Comparison of ENCODE assay signal across 8 cellular contexts in the genomic region with DNA sequence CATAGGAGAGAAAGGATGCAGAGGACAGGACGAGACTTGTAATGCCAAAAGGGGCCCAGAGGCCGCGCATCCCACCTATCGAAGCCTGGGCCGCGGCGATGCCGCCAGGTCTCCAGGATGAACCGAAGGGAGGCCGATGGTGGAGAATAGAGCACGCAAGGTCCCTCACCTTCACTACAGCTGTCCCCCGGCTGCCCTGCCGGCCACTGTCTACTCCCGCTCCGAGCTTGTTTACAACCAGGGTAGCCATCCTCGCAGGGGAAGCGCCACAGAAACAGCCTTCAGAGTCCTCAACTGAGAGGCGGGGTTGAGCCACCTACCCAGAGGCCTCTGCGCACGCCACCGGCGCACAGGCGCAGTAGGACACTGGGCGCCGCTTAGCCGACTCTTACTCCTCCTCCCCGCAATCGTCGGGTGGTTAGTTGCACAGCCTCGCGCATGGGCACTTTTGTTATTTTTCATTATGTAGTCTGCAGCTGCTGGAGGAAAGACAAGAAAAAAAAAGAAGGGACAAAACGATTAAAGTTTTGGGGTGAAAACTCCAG. TPM values are rescaled to one million over a fixed set of nuclear protein-coding genes. Genes with fewer than 3 reads are reported as not detected.
A peak's percentile ranks its signal among the peaks of the same experiment; 100 is the strongest.
DNase-seq lines count a peak whose midpoint lies in the region; ATAC-seq, FAIRE-seq and TF ChIP-seq lines count a peak whose summit lies in the region.

A gene (minus strand): TSS at position 309 of the 545 bp plus-strand sequence. CDS start 59 bp downstream, at position 250.

- H3K9me3 Mint-ChIP-seq in WTC11: no peaks in the 10 kb centered on the region

- in situ Hi-C loops in GM18951 (cut with MboI; ENCODE audit: low sequenced_read_pairs, unreplicated experiment): no loop called here

- H3K27me3 Mint-ChIP-seq in WTC11 (ENCODE audit: low read depth): no peaks in the 10 kb centered on the region

- H3K4me3 ChIP-seq in AG09309 (ENCODE audit: control insufficient read depth, low read depth, low read length) (peak within 1 kb of the TSS; percentile 89), keratinocyte (ENCODE audit: control insufficient read depth in 2 of 3, extremely low read depth in 1 of 3, insufficient read depth in 2 of 3, low read depth in 1 of 3, low read length in 3 of 3) (peak within 1 kb of the TSS; percentile 66 to 99 (median 98))

- DNase-seq in AG09309 (ENCODE audit: low read depth): peak; percentile 76
- peak; percentile 95 for DNase-seq in NCI-H226
- DNase-seq in WTC11 (ENCODE audit: low spot score): peak; percentile 84
- peak; percentile 53 to 95 (median 89) for DNase-seq in caudate nucleus (lab: John Stamatoyannopoulos, UW)
- DNase-seq in keratinocyte (ENCODE audit: low read depth, low spot score): peak; percentile 26
- peak; percentile 74 to 86 (median 86) for DNase-seq in stimulated activated CD4-positive, alpha-beta T cell treated with anti-CD3 and anti-CD28 coated beads, Interleukin-12 subunit alpha, Interleukin-12 subunit beta, amount 100 ng/mL, for 48 hours (ENCODE audit: low read depth in 2 of 3, low spot score in 1 of 3)

- no peaks in the 10 kb centered on the region for H3K9me3 ChIP-seq in keratinocyte (ENCODE audit: control insufficient read depth, low read depth, low read length)

- H3K27ac ChIP-seq in caudate nucleus (ENCODE audit: low read depth, low read length) (peak within 1 kb of the TSS; percentile 92), keratinocyte (ENCODE audit: control insufficient read depth, insufficient read depth, low read length) (peak within 1 kb of the TSS; percentile 86)

- dilution Hi-C loops in keratinocyte (cut with MboI; ENCODE audit: extremely low pct_ligation_motif_present, low sequenced_read_pairs): no loop called here

- H3K27me3 ChIP-seq in keratinocyte (ENCODE audit: control insufficient read depth, extremely low read depth, insufficient read depth, low read length): no peaks in the 10 kb centered on the region

- peak; percentile 97 for ATAC-seq in HG03196 (IDR thresholded peaks at IDR 0.05; ENCODE audit: unreplicated experiment)
- peak; percentile 97 for ATAC-seq in WTC11

- peaks cover 71% of the 10 kb centered on the region for H3K79me2 ChIP-seq in keratinocyte (ENCODE audit: control insufficient read depth, insufficient read depth, low read length)

- no peaks in the 10 kb centered on the region for H4K20me1 ChIP-seq in keratinocyte (ENCODE audit: control insufficient read depth, extremely low read depth, insufficient read depth, low read length)

- peak within 1 kb of the TSS; percentile 97 for H3K27ac Mint-ChIP-seq in WTC11

- POLR2A ChIA-PET in WTC11 (lab: Charles Lee): interaction anchor here (0.6 kb wide), 1 partner anchor 99 kb away, joined by 3 read pairs; no protein-coding TSS in a partner anchor

- no peaks in the 10 kb centered on the region for H3K9me1 ChIP-seq in keratinocyte (ENCODE audit: control insufficient read depth, extremely low read depth, insufficient read depth, low read length)

- no peaks in the 10 kb centered on the region for H3K36me3 ChIP-seq in keratinocyte (ENCODE audit: control insufficient read depth in 2 of 2, extremely low read depth in 1 of 2, insufficient read depth in 2 of 2, low read length in 2 of 2)

- peak; percentile 57 for FAIRE-seq in keratinocyte (lab: Jason Lieb, UNC)

- peaks cover 3% of the 10 kb centered on the region; the same call in 1 of the 2 replicates for H3K36me3 Mint-ChIP-seq in WTC11

- peak within 1 kb of the TSS; percentile 100 for H2AFZ ChIP-seq in keratinocyte (ENCODE audit: control insufficient read depth, low read length)

- H3K4me1 Mint-ChIP-seq in WTC11: peaks cover 14% of the 10 kb centered on the region

- TF ChIP-seq CTCF in AG09309 (IDR thresholded peaks at IDR 0.05; ENCODE audit: control insufficient read depth, insufficient read depth, low read depth, low read length, missing control alignments): no peak
- no peak for TF ChIP-seq CTCF in WTC11 (IDR thresholded peaks at IDR 0.05)
- TF ChIP-seq CTCF in keratinocyte (optimal IDR thresholded peaks at IDR 0.05 in 1 of 3, IDR thresholded peaks at IDR 0.05 in 1 of 3, conservative IDR thresholded peaks at IDR 0.05 in 1 of 3; ENCODE audit: extremely low read depth in 1 of 3, insufficient read depth in 2 of 3, low read length in 3 of 3): no peak

- H3K4me2 ChIP-seq in keratinocyte (ENCODE audit: control insufficient read depth, extremely low read depth, insufficient read depth, low read depth, low read length): peak within 1 kb of the TSS; percentile 99

- H3K4me1 ChIP-seq in keratinocyte (ENCODE audit: control insufficient read depth, extremely low read depth, insufficient read depth, low read length): peaks cover 17% of the 10 kb centered on the region

- TF ChIP-seq POLR2A in GM18951 (IDR thresholded peaks at IDR 0.05; ENCODE audit: extremely low read depth, insufficient read depth, insufficient read length): peak; percentile 71

- peak within 1 kb of the TSS; percentile 97 for H3K9ac ChIP-seq in keratinocyte (ENCODE audit: control insufficient read depth, extremely low read depth, insufficient read depth, low read length)

- CTCF ChIA-PET in WTC11 (lab: Charles Lee): interaction anchor here (0.6 kb wide), 1 partner anchor 98 kb away, joined by 3 read pairs; a partner anchor contains a TSS

- peak within 1 kb of the TSS; percentile 99 for H3K4me3 Mint-ChIP-seq in WTC11

TF ChIP-seq in WTC11, 78 proteins besides CTCF, POLR2A, EP300 and RAD21 (continues in another document):
- TF ChIP-seq FOXP1 (CRISPR knock-in tag; IDR thresholded peaks at IDR 0.05; ENCODE audit: borderline replicate concordance) (peak; percentile 36; the same call in 1 of the 2 replicates), TEAD4 (CRISPR knock-in tag; IDR thresholded peaks at IDR 0.05) (no peak), FOXK1 (CRISPR knock-in tag; IDR thresholded peaks at IDR 0.05) (peak; percentile 97), GABPB1 (CRISPR knock-in tag; IDR thresholded peaks at IDR 0.05) (0 out of 2 replicates have a peak, but pooled peaks have one; percentile 25), ZNF416 (CRISPR knock-in tag; IDR thresholded peaks at IDR 0.05) (no peak)
- TF ChIP-seq, protein P1, sequence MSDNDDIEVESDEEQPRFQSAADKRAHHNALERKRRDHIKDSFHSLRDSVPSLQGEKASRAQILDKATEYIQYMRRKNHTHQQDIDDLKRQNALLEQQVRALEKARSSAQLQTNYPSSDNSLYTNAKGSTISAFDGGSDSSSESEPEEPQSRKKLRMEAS (CRISPR knock-in tag; IDR thresholded peaks at IDR 0.05): peak; percentile 38; the same call in 1 of the 2 replicates
- TF ChIP-seq, protein P2, sequence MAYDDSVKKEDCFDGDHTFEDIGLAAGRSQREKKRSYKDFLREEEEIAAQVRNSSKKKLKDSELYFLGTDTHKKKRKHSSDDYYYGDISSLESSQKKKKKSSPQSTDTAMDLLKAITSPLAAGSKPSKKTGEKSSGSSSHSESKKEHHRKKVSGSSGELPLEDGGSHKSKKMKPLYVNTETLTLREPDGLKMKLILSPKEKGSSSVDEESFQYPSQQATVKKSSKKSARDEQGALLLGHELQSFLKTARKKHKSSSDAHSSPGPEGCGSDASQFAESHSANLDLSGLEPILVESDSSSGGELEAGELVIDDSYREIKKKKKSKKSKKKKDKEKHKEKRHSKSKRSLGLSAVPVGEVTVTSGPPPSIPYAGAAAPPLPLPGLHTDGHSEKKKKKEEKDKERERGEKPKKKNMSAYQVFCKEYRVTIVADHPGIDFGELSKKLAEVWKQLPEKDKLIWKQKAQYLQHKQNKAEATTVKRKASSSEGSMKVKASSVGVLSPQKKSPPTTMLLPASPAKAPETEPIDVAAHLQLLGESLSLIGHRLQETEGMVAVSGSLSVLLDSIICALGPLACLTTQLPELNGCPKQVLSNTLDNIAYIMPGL (CRISPR knock-in tag; IDR thresholded peaks at IDR 0.05): 0 out of 2 replicates have a peak, but pooled peaks have one; percentile 34
- TF ChIP-seq, protein P3, sequence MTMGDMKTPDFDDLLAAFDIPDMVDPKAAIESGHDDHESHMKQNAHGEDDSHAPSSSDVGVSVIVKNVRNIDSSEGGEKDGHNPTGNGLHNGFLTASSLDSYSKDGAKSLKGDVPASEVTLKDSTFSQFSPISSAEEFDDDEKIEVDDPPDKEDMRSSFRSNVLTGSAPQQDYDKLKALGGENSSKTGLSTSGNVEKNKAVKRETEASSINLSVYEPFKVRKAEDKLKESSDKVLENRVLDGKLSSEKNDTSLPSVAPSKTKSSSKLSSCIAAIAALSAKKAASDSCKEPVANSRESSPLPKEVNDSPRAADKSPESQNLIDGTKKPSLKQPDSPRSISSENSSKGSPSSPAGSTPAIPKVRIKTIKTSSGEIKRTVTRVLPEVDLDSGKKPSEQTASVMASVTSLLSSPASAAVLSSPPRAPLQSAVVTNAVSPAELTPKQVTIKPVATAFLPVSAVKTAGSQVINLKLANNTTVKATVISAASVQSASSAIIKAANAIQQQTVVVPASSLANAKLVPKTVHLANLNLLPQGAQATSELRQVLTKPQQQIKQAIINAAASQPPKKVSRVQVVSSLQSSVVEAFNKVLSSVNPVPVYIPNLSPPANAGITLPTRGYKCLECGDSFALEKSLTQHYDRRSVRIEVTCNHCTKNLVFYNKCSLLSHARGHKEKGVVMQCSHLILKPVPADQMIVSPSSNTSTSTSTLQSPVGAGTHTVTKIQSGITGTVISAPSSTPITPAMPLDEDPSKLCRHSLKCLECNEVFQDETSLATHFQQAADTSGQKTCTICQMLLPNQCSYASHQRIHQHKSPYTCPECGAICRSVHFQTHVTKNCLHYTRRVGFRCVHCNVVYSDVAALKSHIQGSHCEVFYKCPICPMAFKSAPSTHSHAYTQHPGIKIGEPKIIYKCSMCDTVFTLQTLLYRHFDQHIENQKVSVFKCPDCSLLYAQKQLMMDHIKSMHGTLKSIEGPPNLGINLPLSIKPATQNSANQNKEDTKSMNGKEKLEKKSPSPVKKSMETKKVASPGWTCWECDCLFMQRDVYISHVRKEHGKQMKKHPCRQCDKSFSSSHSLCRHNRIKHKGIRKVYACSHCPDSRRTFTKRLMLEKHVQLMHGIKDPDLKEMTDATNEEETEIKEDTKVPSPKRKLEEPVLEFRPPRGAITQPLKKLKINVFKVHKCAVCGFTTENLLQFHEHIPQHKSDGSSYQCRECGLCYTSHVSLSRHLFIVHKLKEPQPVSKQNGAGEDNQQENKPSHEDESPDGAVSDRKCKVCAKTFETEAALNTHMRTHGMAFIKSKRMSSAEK (CRISPR knock-in tag; IDR thresholded peaks at IDR 0.05; ENCODE audit: borderline replicate concordance): 0 out of 2 replicates have a peak, but pooled peaks have one; percentile 11

RNA-seq across cellular contexts. Expression of the gene that starts here (rescaled TPM):
- total RNA-seq in WTC11 (2021): 11.2 to 13.0 TPM (median 11.8 TPM) in 3 replicates
- 5.6 to 8.3 TPM (median 7.8 TPM) in 3 replicates for polyA plus RNA-seq in keratinocyte
- 18.4 TPM for polyA plus RNA-seq in keratinocyte (2011; ENCODE audit: low read depth)
- polyA plus RNA-seq in keratinocyte (2011; cell fraction: cytosol; rRNA removed): 3.1 and 5.9 TPM in 2 replicates
- polyA plus RNA-seq in keratinocyte (2011; cell fraction: nucleus; rRNA removed): 7.8 and 9.4 TPM in 2 replicates
- polyA plus RNA-seq in keratinocyte (2012; ENCODE audit: low replicate concordance): 4.5 and 13.1 TPM in 2 replicates
- polyA minus RNA-seq in keratinocyte: 3.8 to 21.0 TPM (median 19.8 TPM) in 3 replicates
- polyA minus RNA-seq in keratinocyte (2011; cell fraction: cytosol; rRNA and poly(A)+ RNA removed): 8.4 TPM
- polyA minus RNA-seq in keratinocyte (2011; cell fraction: nucleus; rRNA and poly(A)+ RNA removed): 12.3 and 24.7 TPM in 2 replicates

Comparison
In these comparisons a context has a peak if more than half of its experiments do, and no peak if none do; other contexts are left out.
1. Peak in every context shown above with its lines: DNase-seq, ATAC-seq, H3K4me3 ChIP-seq and H3K27ac ChIP-seq.
2. DNase-seq: peak in every context shown above with its lines; median percentile 95 in NCI-H226; 89 in caudate nucleus; 86 in stimulated activated CD4-positive, alpha-beta T cell treated with anti-CD3 and anti-CD28 coated beads, Interleukin-12 subunit alpha, Interleukin-12 subunit beta, amount 100 ng/mL, for 48 hours; 84 in WTC11; 76 in AG09309; 26 in keratinocyte.